ENCODE assay signal across 8 cellular contexts in genomic region chr11:124481365-124482323, GRCh38. TPM values are rescaled to one million over a fixed set of nuclear protein-coding genes. Genes with fewer than 3 reads are reported as not detected.
DNase-seq lines count a peak whose midpoint lies in the region; ATAC-seq and TF ChIP-seq lines count a peak whose summit lies in the region.

No MANE protein-coding gene starts in this region.

- no peak overlapping the region for H3K27ac ChIP-seq in AG04450 (ENCODE audit: low read depth, low read length)
- H3K27ac ChIP-seq in right cardiac atrium (ENCODE audit: low read length), result peak overlapping the region; percentile 56
- peak overlapping the region; percentile 97 for H3K27ac ChIP-seq in smooth muscle cell (ENCODE audit: low read depth)

- peaks cover 11% of the 10 kb centered on the region for H3F3A ChIP-seq in smooth muscle cell (ENCODE audit: low read depth)

- TF ChIP-seq CTCF in AG04450 (IDR thresholded peaks at IDR 0.05; ENCODE audit: low read depth, low read length) (no peak), smooth muscle cell (IDR thresholded peaks at IDR 0.05; ENCODE audit: borderline replicate concordance, insufficient read depth, poor library complexity, severe bottlenecking) (no peak)

- H3K9me3 ChIP-seq in AG04450 (ENCODE audit: control insufficient read depth, insufficient read depth, low read length) (no peaks in the 10 kb centered on the region), right cardiac atrium (ENCODE audit: control insufficient read depth, low read length) (no peaks in the 10 kb centered on the region), smooth muscle cell (replicated peaks; ENCODE audit: low read depth) (no peaks in the 10 kb centered on the region)

- POLR2A ChIA-PET in AG04450 (lab: Yijun Ruan, JAX), result no interaction called here

- CTCF ChIA-PET in AG04450 (lab: Charles Lee), result interaction anchor here (1.2 to 1.5 kb wide), 2 partner anchors 66 to 79 kb away, joined by 15 to 16 read pairs; no protein-coding TSS in a partner anchor

- H3K4me2 ChIP-seq in smooth muscle cell, result peak overlapping the region; percentile 82

- no peaks in the 10 kb centered on the region for H3K27me3 ChIP-seq in AG04450 (ENCODE audit: control insufficient read depth, insufficient read depth, low read length)
- no peaks in the 10 kb centered on the region for H3K27me3 ChIP-seq in right cardiac atrium (ENCODE audit: control insufficient read depth, insufficient read depth)
- no peaks in the 10 kb centered on the region for H3K27me3 ChIP-seq in smooth muscle cell (ENCODE audit: low read depth)

- intact Hi-C loops in right cardiac atrium (cut with DNase I), result no loop called here

- H3K4me3 ChIP-seq in AG04450 (ENCODE audit: low read depth, low read length) (peak overlapping the region; percentile 39), right cardiac atrium (ENCODE audit: low read length) (peak overlapping the region; percentile 63), smooth muscle cell (peak overlapping the region; percentile 47)

- 20% methylated on average over 20 of the region's 20 CpGs for WGBS in right cardiac atrium
- WGBS in smooth muscle cell (ENCODE audit: low lambda C conversion rate), result 22% methylated on average over 20 of the region's 20 CpGs

- no peaks in the 10 kb centered on the region for H3K36me3 ChIP-seq in smooth muscle cell (ENCODE audit: low read depth)

- H3K4me1 ChIP-seq in right cardiac atrium (ENCODE audit: control insufficient read depth, insufficient read depth, low read length), result no peaks in the 10 kb centered on the region
- peaks cover 4% of the 10 kb centered on the region for H3K4me1 ChIP-seq in smooth muscle cell (ENCODE audit: low read depth)

- H2AFZ ChIP-seq in smooth muscle cell (ENCODE audit: low read depth), result peak overlapping the region; percentile 64

- peak overlapping the region; percentile 79 for H3K9ac ChIP-seq in smooth muscle cell (ENCODE audit: low read depth)

- ATAC-seq in GM19328 (IDR thresholded peaks at IDR 0.05; ENCODE audit: unreplicated experiment) (peak; percentile 80), right cardiac atrium (peak; percentile 83 to 92), HG03280 (IDR thresholded peaks at IDR 0.05; ENCODE audit: unreplicated experiment) (no peak), HG02870 (IDR thresholded peaks at IDR 0.05; ENCODE audit: unreplicated experiment) (no peak)

- no peaks in the 10 kb centered on the region for H3K79me2 ChIP-seq in smooth muscle cell (ENCODE audit: low read depth)

- no peaks in the 10 kb centered on the region for H4K20me1 ChIP-seq in smooth muscle cell (ENCODE audit: low read depth)

- DNase-seq in AG04450 (ENCODE audit: low read depth, low spot score) (peak; percentile 10), NCI-H1105 (lab: John Stamatoyannopoulos, UW) (peak; percentile 40), right cardiac atrium (peak; percentile 43 to 74 (median 52)), smooth muscle cell (lab: John Stamatoyannopoulos, UW; ENCODE audit: unreplicated experiment) (no peak)
- DNase-seq in activated T-cell treated with anti-CD3 and anti-CD28 coated beads, Interleukin-2, amount 50 U/mL, for 48 hours, result peak; percentile 21

RNA-seq across cellular contexts. Expression of gene OR8B8, which starts 36.1 kb away (rescaled TPM):
- polyA plus RNA-seq in AG04450 (2011; rRNA removed), result not detected in 2 replicates
- not detected in 2 replicates for polyA minus RNA-seq in AG04450 (2011; rRNA and poly(A)+ RNA removed)
- total RNA-seq in right cardiac atrium, result under 1 TPM in 2 of 4 donors, not detected in 2; 0.06 to 0.20 TPM
- polyA plus RNA-seq in right cardiac atrium, result not detected
- 0.04 TPM in 1 of 2 replicates, not detected in the other for total RNA-seq in smooth muscle cell
- not detected in 2 replicates for polyA plus RNA-seq in smooth muscle cell

RNA-seq across cellular contexts. Expression of gene OR8B4, which starts 57.0 kb away (rescaled TPM):
- polyA plus RNA-seq in AG04450 (2011; rRNA removed), result not detected in 2 replicates
- polyA minus RNA-seq in AG04450 (2011; rRNA and poly(A)+ RNA removed), result not detected in 2 replicates
- total RNA-seq in right cardiac atrium, result not detected
- polyA plus RNA-seq in right cardiac atrium, result not detected
- total RNA-seq in smooth muscle cell, result not detected in 2 replicates
- polyA plus RNA-seq in smooth muscle cell, result not detected in 2 replicates

Comparison
In these comparisons a context has a peak if more than half of its experiments do, and no peak if none do; other contexts are left out.
1. ATAC-seq: peak in GM19328 (single experiment) and right cardiac atrium (2 of 2); none in HG03280 (single experiment) and HG02870 (single experiment).
2. Peak in every context shown above with its lines, with median percentiles within 50 percentile points of each other: H3K4me3 ChIP-seq.